Comparison of ENCODE assay signal across 11 cellular contexts in genomic region chr7:112556633-112557032, GRCh38.
DNase-seq lines count a peak whose midpoint lies in the region; ATAC-seq and TF ChIP-seq lines count a peak whose summit lies in the region.
"Had no signal": no experiment of that assay in that cellular context is flagged by ENCODE, and none has a peak within 500 bp of the region (broad histone marks: within the 10 kb centered on the region; RNA-seq: fewer than 3 reads in every experiment).

No MANE protein-coding gene starts in this region.

- no peaks in the 10 kb centered on the region for H3K36me3 Mint-ChIP-seq in T-helper 2 cell treated with Interferon-gamma antibody and Interleukin-4, amounts not matched to agents 5 μg/mL and 100 μg/mL, for 36 hours (ENCODE audit: low read depth)

- H3K4me1 Mint-ChIP-seq in T-helper 2 cell treated with Interferon-gamma antibody and Interleukin-4, amounts not matched to agents 5 μg/mL and 100 μg/mL, for 36 hours (ENCODE audit: low read depth), result peaks cover 11% of the 10 kb centered on the region
- H3K4me1 Mint-ChIP-seq: nephron had no signal

- CTCF ChIA-PET in HEK293T (lab: Yijun Ruan, JAX), result no interaction called here

- POLR2A ChIA-PET in HEK293T (lab: Yijun Ruan, JAX), result no interaction called here

- peak; percentile 13 for DNase-seq in T-helper 2 cell treated with Interferon-gamma antibody and Interleukin-4, amounts not matched to agents 5 μg/mL and 100 μg/mL, for 36 hours (ENCODE audit: low spot score)
- DNase-seq in C1 segment of cervical spinal cord (lab: John Stamatoyannopoulos, UW) (no peak), HEK293T (ENCODE audit: extremely low spot score) (no peak), dedifferentiated amniotic fluid mesenchymal stem cell (ENCODE audit: extremely low spot score) (no peak), Ammon's horn (ENCODE audit: low spot score) (no peak)
- DNase-seq: esophagus squamous epithelium, NCI-H1694 had no signal

- ATAC-seq in GM18505 (IDR thresholded peaks at IDR 0.05; ENCODE audit: unreplicated experiment) (peak; percentile 99), GM21381 (IDR thresholded peaks at IDR 0.05; ENCODE audit: unreplicated experiment) (peak; percentile 97), HG03342 (IDR thresholded peaks at IDR 0.05; ENCODE audit: unreplicated experiment) (peak; percentile 97)

- no peaks in the 10 kb centered on the region for H3K9me3 Mint-ChIP-seq in T-helper 2 cell treated with Interferon-gamma antibody and Interleukin-4, amounts not matched to agents 5 μg/mL and 100 μg/mL, for 36 hours
- H3K9me3 Mint-ChIP-seq: nephron had no signal

- no peak overlapping the region for H3K27ac Mint-ChIP-seq in T-helper 2 cell treated with Interferon-gamma antibody and Interleukin-4, amounts not matched to agents 5 μg/mL and 100 μg/mL, for 36 hours
- H3K27ac Mint-ChIP-seq: nephron had no signal

- TF ChIP-seq POLR2A in GM18505 (IDR thresholded peaks at IDR 0.05; ENCODE audit: borderline replicate concordance, extremely low read depth, insufficient read depth, insufficient read length), result no peak

- no peak overlapping the region for H3K4me3 Mint-ChIP-seq in T-helper 2 cell treated with Interferon-gamma antibody and Interleukin-4, amounts not matched to agents 5 μg/mL and 100 μg/mL, for 36 hours
- H3K4me3 Mint-ChIP-seq: nephron had no signal

- H3K27me3 Mint-ChIP-seq in T-helper 2 cell treated with Interferon-gamma antibody and Interleukin-4, amounts not matched to agents 5 μg/mL and 100 μg/mL, for 36 hours (ENCODE audit: low read depth), result peaks cover 8% of the 10 kb centered on the region

TF ChIP-seq in HEK293T, 16 proteins besides CTCF, POLR2A, EP300 and RAD21:
- TF ChIP-seq FOXM1 (IDR thresholded peaks at IDR 0.05; ENCODE audit: borderline replicate concordance) (no peak), TARDBP (IDR thresholded peaks at IDR 0.05) (no peak), CTBP1 (IDR thresholded peaks at IDR 0.05; ENCODE audit: borderline replicate concordance) (no peak), SUZ12 (IDR thresholded peaks at IDR 0.05) (no peak), NFRKB (IDR thresholded peaks at IDR 0.05) (no peak)
